Comparison of ENCODE assay signal across 20 cellular contexts in the genomic region with DNA sequence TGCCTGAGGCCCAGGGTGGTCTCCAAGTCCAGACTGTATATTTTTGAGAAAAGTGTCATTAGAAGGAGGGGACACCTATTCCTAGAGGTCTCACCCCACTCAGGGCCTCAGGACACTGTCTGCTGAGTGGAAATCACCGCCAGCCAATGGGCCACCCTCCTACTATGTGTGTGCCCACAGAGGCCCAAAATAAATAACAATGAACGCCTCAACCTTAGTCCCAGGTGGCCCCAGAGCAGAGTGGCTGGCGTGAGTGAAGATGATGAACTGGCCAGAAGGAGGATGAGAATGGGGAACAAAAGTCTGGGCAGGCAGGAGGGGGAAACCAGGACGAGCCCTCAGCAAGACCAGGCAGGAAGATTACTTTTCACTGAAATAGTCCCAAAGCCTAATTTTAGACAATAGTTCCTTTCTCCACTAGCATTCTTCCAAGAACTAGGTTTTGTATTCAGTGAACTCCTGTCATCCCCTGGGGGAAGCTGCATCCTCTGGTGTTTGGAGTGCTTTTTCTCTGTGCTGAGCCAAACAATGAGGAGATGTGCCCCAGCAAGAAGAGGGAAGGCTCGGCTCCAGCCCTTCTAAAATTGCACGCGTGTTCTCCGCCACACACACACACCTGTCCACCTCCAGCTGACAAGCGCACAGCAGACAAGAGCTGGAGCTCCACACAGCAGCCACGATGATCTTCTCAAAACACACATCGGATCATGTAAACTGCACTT.
DNase-seq lines count a peak whose midpoint lies in the region; ATAC-seq and TF ChIP-seq lines count a peak whose summit lies in the region.
"Had no signal": no experiment of that assay in that cellular context is flagged by ENCODE, and none has a peak within 500 bp of the region (broad histone marks: within the 10 kb centered on the region; RNA-seq: fewer than 3 reads in every experiment).

No MANE protein-coding gene starts in this region.

- H3K27ac ChIP-seq in ascending aorta, result peak overlapping the region; percentile 80 to 82
- peak overlapping the region; percentile 88 for H3K27ac ChIP-seq in right cardiac atrium (ENCODE audit: low read length)
- H3K27ac ChIP-seq in stomach, result peak overlapping the region in 4 of 5 donors; percentile 42 to 89 (median 59)
- H3K27ac ChIP-seq: epithelial cell of prostate, KMS-11, skin epidermis had no signal

- no peak for TF ChIP-seq EP300 in stomach (IDR thresholded peaks at IDR 0.05)

- WGBS in right cardiac atrium, result 25% methylated on average over 11 of the region's 11 CpGs
- 55 to 66% (median 61%) methylated on average over 11 of the region's 11 CpGs for WGBS in stomach, 5 donors

- H3K27me3 ChIP-seq in ascending aorta (no peaks in the 10 kb centered on the region), right cardiac atrium (ENCODE audit: control insufficient read depth, insufficient read depth) (no peaks in the 10 kb centered on the region), stomach (peaks cover 0 to 7% (median 0%) of the 10 kb centered on the region in 3 donors)
- H3K27me3 ChIP-seq: uterus had no signal

- H3K36me3 ChIP-seq in ascending aorta (no peaks in the 10 kb centered on the region), stomach (no peaks in the 10 kb centered on the region)
- H3K36me3 ChIP-seq: uterus had no signal

- ATAC-seq in right cardiac atrium, result peak in 1 of 2 donors; percentile 5

- no peak overlapping the region for H3K4me3 ChIP-seq in ascending aorta
- no peak overlapping the region for H3K4me3 ChIP-seq in right cardiac atrium (ENCODE audit: low read length)
- H3K4me3 ChIP-seq in stomach, result no peak overlapping the region
- H3K4me3 ChIP-seq: skin epidermis, uterus had no signal

- intact Hi-C loops in ascending aorta (cut with DNase I), result no loop called here
- intact Hi-C loops in right cardiac atrium (cut with DNase I), result no loop called here
- intact Hi-C loops in stomach (cut with DNase I; ENCODE audit: low total_unique reads), result no loop called here

- no peak for TF ChIP-seq POLR2A in stomach (IDR thresholded peaks at IDR 0.05)

- H3K9me3 ChIP-seq in ascending aorta (no peaks in the 10 kb centered on the region), right cardiac atrium (ENCODE audit: control insufficient read depth, low read length) (no peaks in the 10 kb centered on the region), stomach (no peaks in the 10 kb centered on the region)
- H3K9me3 ChIP-seq: uterus had no signal

- TF ChIP-seq CTCF in ascending aorta (IDR thresholded peaks at IDR 0.05) (no peak), stomach (IDR thresholded peaks at IDR 0.05) (no peak)

- DNase-seq in COLO829 (ENCODE audit: low spot score), result peak; percentile 50
- DNase-seq in ascending aorta (ENCODE audit: low spot score in 2 of 2), result peak in 1 of 2 donors; percentile 47
- DNase-seq in right cardiac atrium, result no peak
- no peak for DNase-seq in stomach
- DNase-seq in activated naive CD4-positive, alpha-beta T cell treated with anti-CD3 and anti-CD28 coated beads, Interleukin-2, amount 50 U/mL, for 16 hours, result no peak
- DNase-seq in inferior parietal cortex (ENCODE audit: extremely low spot score), result no peak
- no peak for DNase-seq in amniotic stem cell (lab: John Stamatoyannopoulos, UW)
- DNase-seq: activated CD4-positive, alpha-beta T cell treated with anti-CD3 and anti-CD28 coated beads, Interleukin-2, amount 50 U/mL, for 4 hours; activated CD8-positive, alpha-beta memory T cell treated with anti-CD3 and anti-CD28 coated beads, Interleukin-2, amount 50 U/mL, for 4 hours; hippocampal formation; immature natural killer cell; NCI-H1436 treated with DMSO at 0.1 percent for 48 hours; NCI-H2227 treated with DMSO at 0.1 percent for 48 hours; NCI-H69; RPMI8226; stimulated activated CD4-positive, alpha-beta T cell treated with anti-CD3 and anti-CD28 coated beads, Interleukin-1b, Interleukin-23, amount 100 ng/mL, for 48 hours; uterus had no signal

- H3K4me1 ChIP-seq in ascending aorta, result peaks cover 8 to 51% of the 10 kb centered on the region in 2 donors
- H3K4me1 ChIP-seq in right cardiac atrium (ENCODE audit: control insufficient read depth, insufficient read depth, low read length), result peaks cover 22% of the 10 kb centered on the region
- H3K4me1 ChIP-seq in stomach, result peaks cover 0 to 82% (median 33%) of the 10 kb centered on the region in 4 donors
- H3K4me1 ChIP-seq: uterus had no signal
